23 cellular contexts compared by ENCODE assay signal in genomic region chr9:97668485-97668884, GRCh38. TPM values are rescaled to one million over a fixed set of nuclear protein-coding genes. Genes with fewer than 3 reads are reported as not detected.
DNase-seq lines count a peak whose midpoint lies in the region; ATAC-seq, FAIRE-seq and TF ChIP-seq lines count a peak whose summit lies in the region.
"Had no signal": no experiment of that assay in that cellular context is flagged by ENCODE, and none has a peak within 500 bp of the region (broad histone marks: within the 10 kb centered on the region; RNA-seq: fewer than 3 reads in every experiment).

No MANE protein-coding gene starts in this region.

- DNase-seq in activated CD4-positive, alpha-beta T cell treated with anti-CD3 and anti-CD28 coated beads, Interleukin-2, amount 50 U/mL, for 4 hours = peak; percentile 13 to 15
- no peak for DNase-seq in activated CD4-positive, alpha-beta T cell treated with anti-CD3 and anti-CD28 coated beads, Interleukin-2, amount 50 U/mL, for 1 hour
- no peak for DNase-seq in activated naive CD4-positive, alpha-beta T cell treated with anti-CD3 and anti-CD28 coated beads, Interleukin-2, amount 50 U/mL, for 16 hours
- no peak for DNase-seq in stimulated activated effector memory CD8-positive, alpha-beta T cell treated with anti-CD3 and anti-CD28 coated beads, Interleukin-12 subunit alpha, Interleukin-12 subunit beta, amount 100 ng/mL, for 72 hours (ENCODE audit: low spot score in 2 of 2)
- DNase-seq in H54 (ENCODE audit: insufficient read length, low spot score) = no peak
- DNase-seq in stomach = no peak
- DNase-seq: CD4-positive, alpha-beta memory T cell; DMS153; GDM1; HCEC 1CT; KG1; MV-4-11; NCI-H1694 treated with DMSO at 0.1 percent for 48 hours; NCI-H2107; NCI-H2227 treated with DMSO at 0.1 percent for 48 hours; NCI-H510A treated with DMSO at 0.1 percent for 48 hours; NCI-H774; OCI-M1 had no signal

- H3K4me3 Mint-ChIP-seq in activated naive CD4-positive, alpha-beta T cell treated with anti-CD3 and anti-CD28 coated beads, Interleukin-2, amount 50 U/mL, for 24 hours = peak overlapping the region; percentile 19
- no peak overlapping the region for H3K4me3 Mint-ChIP-seq in activated naive CD8-positive, alpha-beta T cell
- H3K4me3 Mint-ChIP-seq in stimulated activated effector memory CD8-positive, alpha-beta T cell treated with anti-CD3 and anti-CD28 coated beads, Interleukin-12 subunit alpha, Interleukin-12 subunit beta, amount 100 ng/mL, for 72 hours = no peak overlapping the region
- H3K4me3 Mint-ChIP-seq: CD4-positive, alpha-beta memory T cell had no signal

- no peaks in the 10 kb centered on the region for H3K27me3 Mint-ChIP-seq in activated naive CD4-positive, alpha-beta T cell treated with anti-CD3 and anti-CD28 coated beads, Interleukin-2, amount 50 U/mL, for 24 hours
- no peaks in the 10 kb centered on the region for H3K27me3 Mint-ChIP-seq in activated naive CD8-positive, alpha-beta T cell
- H3K27me3 Mint-ChIP-seq: CD4-positive, alpha-beta memory T cell had no signal

- TF ChIP-seq POLR2A in H54 (IDR thresholded peaks at IDR 0.05; ENCODE audit: low read depth, low read length) = no peak
- no peak for TF ChIP-seq POLR2A in stomach (IDR thresholded peaks at IDR 0.05)

- no peak for FAIRE-seq in H54 (lab: Jason Lieb, UNC)
- FAIRE-seq: A204.1, GM19239 had no signal

- intact Hi-C loops in stomach (cut with DNase I; ENCODE audit: low total_unique reads) = no loop called here

- H3K4me3 ChIP-seq in stomach = no peak overlapping the region
- H3K4me3 ChIP-seq: BLaER1 had no signal

- peaks cover 85 to 100% (median 100%) of the 10 kb centered on the region in 4 donors for H3K36me3 ChIP-seq in stomach

- TF ChIP-seq EP300 in stomach (IDR thresholded peaks at IDR 0.05) = no peak

- no peak overlapping the region for H3K27ac ChIP-seq in stomach
- H3K27ac ChIP-seq: BLaER1 had no signal

- ATAC-seq in stimulated activated effector memory CD8-positive, alpha-beta T cell treated with anti-CD3 and anti-CD28 coated beads, Interleukin-12 subunit alpha, Interleukin-12 subunit beta, amount 100 ng/mL, for 72 hours = peak; percentile 51

- no peak for TF ChIP-seq CTCF in stomach (IDR thresholded peaks at IDR 0.05)

- H3K4me1 Mint-ChIP-seq in activated naive CD4-positive, alpha-beta T cell treated with anti-CD3 and anti-CD28 coated beads, Interleukin-2, amount 50 U/mL, for 24 hours = peaks cover 40% of the 10 kb centered on the region
- peaks cover 35% of the 10 kb centered on the region for H3K4me1 Mint-ChIP-seq in activated naive CD8-positive, alpha-beta T cell (ENCODE audit: low read depth)
- H3K4me1 Mint-ChIP-seq in stimulated activated effector memory CD8-positive, alpha-beta T cell treated with anti-CD3 and anti-CD28 coated beads, Interleukin-12 subunit alpha, Interleukin-12 subunit beta, amount 100 ng/mL, for 72 hours = peaks cover 27% of the 10 kb centered on the region

- peaks cover 23% of the 10 kb centered on the region for H3K36me3 Mint-ChIP-seq in activated naive CD4-positive, alpha-beta T cell treated with anti-CD3 and anti-CD28 coated beads, Interleukin-2, amount 50 U/mL, for 24 hours
- peaks cover 12% of the 10 kb centered on the region for H3K36me3 Mint-ChIP-seq in activated naive CD8-positive, alpha-beta T cell
- peaks cover 100% of the 10 kb centered on the region for H3K36me3 Mint-ChIP-seq in stimulated activated effector memory CD8-positive, alpha-beta T cell treated with anti-CD3 and anti-CD28 coated beads, Interleukin-12 subunit alpha, Interleukin-12 subunit beta, amount 100 ng/mL, for 72 hours

- peaks cover 0 to 6% (median 0%) of the 10 kb centered on the region in 4 donors for H3K4me1 ChIP-seq in stomach

- H3K9me3 Mint-ChIP-seq in activated naive CD4-positive, alpha-beta T cell treated with anti-CD3 and anti-CD28 coated beads, Interleukin-2, amount 50 U/mL, for 24 hours = no peaks in the 10 kb centered on the region
- no peaks in the 10 kb centered on the region for H3K9me3 Mint-ChIP-seq in activated naive CD8-positive, alpha-beta T cell (ENCODE audit: low read depth)
- H3K9me3 Mint-ChIP-seq in stimulated activated effector memory CD8-positive, alpha-beta T cell treated with anti-CD3 and anti-CD28 coated beads, Interleukin-12 subunit alpha, Interleukin-12 subunit beta, amount 100 ng/mL, for 72 hours = no peaks in the 10 kb centered on the region
- H3K9me3 Mint-ChIP-seq: CD4-positive, alpha-beta memory T cell had no signal

- 63 to 97% (median 95%) methylated on average over 3 of the region's 3 CpGs for WGBS in stomach, 5 donors

- H3K27ac Mint-ChIP-seq in activated naive CD4-positive, alpha-beta T cell treated with anti-CD3 and anti-CD28 coated beads, Interleukin-2, amount 50 U/mL, for 24 hours = peak overlapping the region; percentile 87
- peak overlapping the region; percentile 83 for H3K27ac Mint-ChIP-seq in activated naive CD8-positive, alpha-beta T cell
- peak overlapping the region; percentile 50 for H3K27ac Mint-ChIP-seq in stimulated activated effector memory CD8-positive, alpha-beta T cell treated with anti-CD3 and anti-CD28 coated beads, Interleukin-12 subunit alpha, Interleukin-12 subunit beta, amount 100 ng/mL, for 72 hours

- H3K9me3 ChIP-seq in stomach = no peaks in the 10 kb centered on the region
- H3K9me3 ChIP-seq: BLaER1 had no signal

- H3K27me3 ChIP-seq in stomach = no peaks in the 10 kb centered on the region
- H3K27me3 ChIP-seq: BLaER1 had no signal

RNA-seq across cellular contexts. Expression of gene XPA, which starts 28.7 kb away (rescaled TPM):
- total RNA-seq in stomach = 10 to 100 TPM in 4 of 5 donors, 1 to 10 TPM in 1; 1.3 to 31.0 (median 25.7) TPM
- polyA plus RNA-seq in stomach = 10 to 100 TPM; 21.6 to 26.6 (median 22.1) TPM

RNA-seq across cellular contexts. Expression of gene NCBP1, which starts 34.9 kb away (rescaled TPM):
- 10 to 100 TPM; 15.6 to 90.4 (median 37.5) TPM for total RNA-seq in stomach
- polyA plus RNA-seq in stomach = 1 to 10 TPM; 5.5 to 6.7 (median 6.3) TPM

RNA-seq across cellular contexts. Expression of gene TSTD2, which starts 35.3 kb away (rescaled TPM):
- 10 to 100 TPM in 4 of 5 donors, 1 to 10 TPM in 1; 2.3 to 29.9 (median 25.0) TPM for total RNA-seq in stomach
- 1 to 10 TPM; 8.3 to 9.5 (median 9.0) TPM for polyA plus RNA-seq in stomach

Comparison
In these comparisons a context has a peak if more than half of its experiments do, and no peak if none do; other contexts are left out.
1. DNase-seq: peak in activated CD4-positive, alpha-beta T cell treated with anti-CD3 and anti-CD28 coated beads, Interleukin-2, amount 50 U/mL, for 4 hours (2 of 2); none in activated CD4-positive, alpha-beta T cell treated with anti-CD3 and anti-CD28 coated beads, Interleukin-2, amount 50 U/mL, for 1 hour (single experiment), activated naive CD4-positive, alpha-beta T cell treated with anti-CD3 and anti-CD28 coated beads, Interleukin-2, amount 50 U/mL, for 16 hours (single experiment), stimulated activated effector memory CD8-positive, alpha-beta T cell treated with anti-CD3 and anti-CD28 coated beads, Interleukin-12 subunit alpha, Interleukin-12 subunit beta, amount 100 ng/mL, for 72 hours (0 of 2), H54 (single experiment) and stomach (single experiment).
2. Peak in every context shown above with its lines, with median percentiles within 50 percentile points of each other: H3K27ac Mint-ChIP-seq.